Comparison of ENCODE assay signal across 6 cellular contexts in the genomic region with DNA sequence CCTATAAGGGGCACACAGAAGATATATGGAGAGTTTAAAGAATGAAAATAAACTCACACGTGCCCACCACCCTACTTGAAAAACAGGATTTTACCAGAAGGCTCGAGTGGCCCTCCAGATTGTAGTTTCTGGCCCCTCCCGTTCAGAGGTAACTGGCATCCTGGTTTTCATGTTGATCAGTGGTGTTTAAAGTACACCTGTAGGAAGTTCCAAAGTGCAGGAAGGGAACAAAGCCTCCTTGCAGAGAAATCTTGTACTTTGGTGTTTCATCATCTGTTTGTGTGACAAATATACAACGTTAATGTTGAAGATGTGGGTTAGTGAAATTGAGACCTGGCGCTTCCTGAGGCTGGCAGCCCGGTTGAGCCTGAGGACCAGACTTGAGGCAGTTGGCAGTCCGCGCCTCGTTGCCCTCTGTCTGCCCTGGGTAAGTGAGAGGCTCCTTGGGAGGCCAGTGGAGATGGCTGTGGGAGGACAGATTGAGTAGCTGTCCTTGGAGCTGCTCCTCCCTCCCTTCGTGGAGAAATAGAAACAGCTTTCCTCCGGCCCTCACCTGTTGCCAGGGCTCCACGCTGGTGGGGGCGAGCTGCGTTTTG. TPM values are rescaled to one million over a fixed set of nuclear protein-coding genes. Genes with fewer than 3 reads are reported as not detected.
"Had no signal": no experiment of that assay in that cellular context is flagged by ENCODE, and none has a peak within 500 bp of the region (broad histone marks: within the 10 kb centered on the region; RNA-seq: fewer than 3 reads in every experiment).

No MANE protein-coding gene starts in this region.

RNA-seq across cellular contexts. Expression of a gene that starts 19.2 kb away (rescaled TPM):
- total RNA-seq: natural killer cell treated with Interleukin-12 subunit alpha and Interleukin-12 subunit beta and Interleukin-15 and Interleukin-18, amount 100 ng/mL, for 72 hours; omental fat pad; right cardiac atrium; sigmoid colon; subcutaneous adipose tissue; vagina had no signal
